ENCODE assay signal across 26 cellular contexts in the genomic region with DNA sequence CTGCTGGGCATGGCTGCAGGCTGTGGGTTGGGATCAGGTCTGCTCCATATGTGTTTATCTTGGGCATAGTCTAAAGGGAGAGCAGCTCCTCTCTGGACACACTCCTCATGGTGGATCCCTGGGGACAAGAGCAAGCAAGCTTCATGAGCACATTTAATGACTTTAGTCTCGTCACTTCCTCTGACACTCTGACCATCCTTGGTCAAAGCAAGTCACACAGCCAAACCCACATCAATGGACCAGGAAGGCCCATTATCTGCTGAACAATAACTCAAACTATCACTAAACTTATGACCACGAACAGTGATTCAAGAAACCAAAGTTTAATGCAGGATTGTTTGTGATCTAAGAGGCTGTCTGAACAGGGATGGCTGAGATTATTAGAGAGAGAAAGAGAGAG.
DNase-seq lines count a peak whose midpoint lies in the region; TF ChIP-seq lines count a peak whose summit lies in the region.
"Had no signal": no experiment of that assay in that cellular context is flagged by ENCODE, and none has a peak within 500 bp of the region (broad histone marks: within the 10 kb centered on the region; RNA-seq: fewer than 3 reads in every experiment).

No MANE protein-coding gene starts in this region.

- H3K27ac Mint-ChIP-seq in neural crest cell (ENCODE audit: unreplicated experiment), result peak overlapping the region; percentile 76
- H3K27ac Mint-ChIP-seq: activated naive CD4-positive, alpha-beta T cell treated with anti-CD3 and anti-CD28 coated beads, Interleukin-2, amount 50 U/mL, for 72 hours; activated T-helper 1 cell treated with anti-CD3 and anti-CD28 coated beads, Interleukin-12 subunit alpha, Interleukin-12 subunit beta, Interleukin-2, Interleukin-4 antibody, amounts not matched to agents 30 ng/mL and 10 ng/mL and 1 ng/mL, durations not matched to agents 14 hours and 24 hours and 36 hours; B cell; memory B cell; naive thymus-derived CD4-positive, alpha-beta T cell had no signal

- no peak overlapping the region for H3K4me3 Mint-ChIP-seq in neural crest cell
- H3K4me3 Mint-ChIP-seq: activated T-helper 1 cell treated with anti-CD3 and anti-CD28 coated beads, Interleukin-12 subunit alpha, Interleukin-12 subunit beta, Interleukin-2, Interleukin-4 antibody, amounts not matched to agents 30 ng/mL and 10 ng/mL and 1 ng/mL, durations not matched to agents 14 hours and 24 hours and 36 hours; B cell; memory B cell; naive thymus-derived CD4-positive, alpha-beta T cell had no signal

- H3K4me1 ChIP-seq in SJCRH30, result peaks cover 37% of the 10 kb centered on the region
- H3K4me1 ChIP-seq: testis had no signal

- H3K27ac ChIP-seq in SJCRH30, result peak overlapping the region; percentile 70
- H3K27ac ChIP-seq: esophagus squamous epithelium, PC-9, testis had no signal

- no peaks in the 10 kb centered on the region for H3K27me3 ChIP-seq in SJCRH30
- H3K27me3 ChIP-seq: testis had no signal

- no peaks in the 10 kb centered on the region for H3K36me3 ChIP-seq in SJCRH30
- H3K36me3 ChIP-seq: esophagus squamous epithelium had no signal

- H3K4me3 ChIP-seq in AG10803 (ENCODE audit: low read length), result no peak overlapping the region
- 0 out of 2 replicates have a peak overlapping the region, but pooled peaks have one; percentile 7 for H3K4me3 ChIP-seq in SJCRH30
- H3K4me3 ChIP-seq in fibroblast of mammary gland (ENCODE audit: control insufficient read depth, low read depth, low read length), result no peak overlapping the region
- H3K4me3 ChIP-seq: esophagus squamous epithelium, PC-9, testis had no signal

- H3K36me3 Mint-ChIP-seq in neural crest cell (ENCODE audit: low read depth), result no peaks in the 10 kb centered on the region

- no peaks in the 10 kb centered on the region for H3K9me3 Mint-ChIP-seq in neural crest cell
- H3K9me3 Mint-ChIP-seq: activated T-helper 1 cell treated with anti-CD3 and anti-CD28 coated beads, Interleukin-12 subunit alpha, Interleukin-12 subunit beta, Interleukin-2, Interleukin-4 antibody, amounts not matched to agents 30 ng/mL and 10 ng/mL and 1 ng/mL, durations not matched to agents 14 hours and 24 hours and 36 hours had no signal

- peak; percentile 23 for DNase-seq in AG10803 (ENCODE audit: low read depth)
- DNase-seq in SJCRH30, result peak; percentile 43 to 64
- DNase-seq in fibroblast of mammary gland (ENCODE audit: low read depth), result peak; percentile 41
- DNase-seq in neural crest cell (ENCODE audit: low read depth, low spot score), result no peak
- DNase-seq in NCI-H2227 (lab: John Stamatoyannopoulos, UW; ENCODE audit: unreplicated experiment), result no peak
- DNase-seq in activated naive CD4-positive, alpha-beta T cell (lab: John Stamatoyannopoulos, UW), result no peak
- DNase-seq in stimulated activated CD4-positive, alpha-beta T cell treated with anti-CD3 and anti-CD28 coated beads, Interleukin-1b, Interleukin-23, amount 100 ng/mL, for 48 hours, result no peak
- no peak for DNase-seq in SKM-1 (lab: John Stamatoyannopoulos, UW; ENCODE audit: unreplicated experiment)
- DNase-seq: activated CD4-positive, alpha-beta T cell treated with anti-CD3 and anti-CD28 coated beads for 4 hours; aorta; effector memory CD4-positive, alpha-beta T cell; esophagus squamous epithelium; Kasumi-1; left colon; naive thymus-derived CD4-positive, alpha-beta T cell; NCI-H2029 treated with DMSO at 0.1 percent for 48 hours; NCI-H510A; PC-9; SIG-M5; stimulated activated CD4-positive, alpha-beta T cell treated with anti-CD3 and anti-CD28 coated beads, Interleukin-2, amount 100 ng/mL, for 24 hours; stimulated activated naive CD4-positive, alpha-beta T cell; testis had no signal

- no peaks in the 10 kb centered on the region; the same call in 1 of the 2 replicates for H3K9me3 ChIP-seq in SJCRH30 (replicated peaks)
- H3K9me3 ChIP-seq: esophagus squamous epithelium, testis had no signal

- H3K27me3 Mint-ChIP-seq in neural crest cell (ENCODE audit: low read depth), result no peaks in the 10 kb centered on the region

- TF ChIP-seq CTCF in AG10803 (conservative IDR thresholded peaks at IDR 0.05; ENCODE audit: low read length) (no peak), fibroblast of mammary gland (conservative IDR thresholded peaks at IDR 0.05; ENCODE audit: control insufficient read depth, insufficient read depth, low read depth, low read length) (no peak), neural crest cell (conservative IDR thresholded peaks at IDR 0.05) (no peak)

- H3K4me1 Mint-ChIP-seq in neural crest cell, result peaks cover 23% of the 10 kb centered on the region
- H3K4me1 Mint-ChIP-seq: B cell; naive thymus-derived CD4-positive, alpha-beta T cell had no signal

Comparison
In these comparisons a context has a peak if more than half of its experiments do, and no peak if none do; other contexts are left out.
1. DNase-seq: peak in AG10803 (single experiment), SJCRH30 (2 of 2) and fibroblast of mammary gland (single experiment); none in neural crest cell (single experiment), NCI-H2227 (single experiment), activated naive CD4-positive, alpha-beta T cell (0 of 4), stimulated activated CD4-positive, alpha-beta T cell treated with anti-CD3 and anti-CD28 coated beads, Interleukin-1b, Interleukin-23, amount 100 ng/mL, for 48 hours (single experiment) and SKM-1 (single experiment).